In the genomic region with DNA sequence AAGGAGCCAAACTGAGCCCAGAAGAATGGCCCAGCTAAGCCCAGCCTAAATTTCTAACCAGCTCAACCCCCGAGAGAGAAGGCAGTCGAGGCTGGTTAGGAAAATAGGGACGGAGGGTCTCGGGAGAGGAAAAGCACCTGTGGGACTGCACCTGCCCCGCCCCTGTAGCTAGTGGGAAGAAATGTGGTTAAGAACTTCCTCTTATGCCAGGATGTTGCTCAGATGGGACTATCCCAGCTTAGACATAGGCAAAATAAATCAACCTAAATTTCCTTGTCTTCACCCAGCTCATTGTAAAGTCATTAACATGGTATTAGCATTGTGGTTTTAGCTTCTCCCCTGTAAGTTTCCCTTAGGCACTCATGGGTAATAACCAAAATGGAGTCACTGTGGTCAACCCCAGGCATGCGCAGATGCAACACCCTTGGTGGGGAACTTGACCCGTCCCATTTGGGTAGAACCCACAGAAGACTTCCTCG, we compare ENCODE assay signal across 1 cellular context.
TF ChIP-seq lines count a peak whose summit lies in the region.

No MANE protein-coding gene starts in this region.

TF ChIP-seq in H1, 55 proteins besides CTCF, POLR2A, EP300 and RAD21:
- TF ChIP-seq CTBP2 (IDR thresholded peaks at IDR 0.05; ENCODE audit: borderline replicate concordance, insufficient read depth, insufficient read length, low read length) (no peak), MAFK (IDR thresholded peaks at IDR 0.05; ENCODE audit: low read depth, low read length) (no peak), SRF (IDR thresholded peaks at IDR 0.05; ENCODE audit: low read depth, low read length) (no peak), SIN3A (conservative IDR thresholded peaks at IDR 0.05 in 1 of 2, IDR thresholded peaks at IDR 0.05 in 1 of 2; ENCODE audit: low read depth in 1 of 2, low read length in 2 of 2) (no peak), BRCA1 (IDR thresholded peaks at IDR 0.05; ENCODE audit: low read depth, low read length) (no peak), ZNF274 (IDR thresholded peaks at IDR 0.05; ENCODE audit: borderline replicate concordance, extremely low read depth, low read length) (no peak), CBX5 (IDR thresholded peaks at IDR 0.05; ENCODE audit: low read depth, low read length) (no peak)
